Comparison of ENCODE assay signal across 10 cellular contexts in the genomic region with DNA sequence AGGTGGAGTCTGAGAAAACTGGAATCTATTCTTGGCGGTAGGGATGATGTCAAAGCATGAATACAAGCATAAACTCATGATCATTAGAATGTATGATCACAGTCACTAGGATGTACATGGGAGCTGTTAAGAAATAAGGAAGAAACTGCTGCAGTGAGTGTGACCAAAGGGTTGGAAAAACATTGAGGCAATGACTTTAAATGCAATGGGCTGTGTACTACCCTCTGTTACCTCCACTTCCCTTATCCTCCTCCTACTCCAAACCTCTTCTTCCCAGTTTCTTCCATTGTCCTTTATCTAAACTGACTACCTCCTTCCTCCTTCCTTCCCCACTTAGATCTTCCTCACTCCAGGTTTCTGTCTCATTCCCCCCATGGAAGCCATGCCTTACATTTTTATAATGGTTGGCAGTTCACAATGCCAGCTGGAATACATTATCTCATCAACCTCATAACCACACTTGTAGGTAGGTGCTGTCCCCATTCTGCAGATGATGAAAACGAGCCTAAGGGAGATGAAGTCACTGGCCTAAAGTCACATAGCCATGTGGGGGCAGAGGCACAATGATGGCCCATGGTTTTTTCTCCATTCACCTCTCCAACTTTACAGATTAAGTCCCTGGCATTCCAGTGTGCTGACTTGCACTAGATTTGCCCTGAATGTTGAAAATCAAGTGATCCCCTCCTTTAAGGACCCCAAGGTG. TPM values are rescaled to one million over a fixed set of nuclear protein-coding genes. Genes with fewer than 3 reads are reported as not detected.
"Had no signal": no experiment of that assay in that cellular context is flagged by ENCODE, and none has a peak within 500 bp of the region (broad histone marks: within the 10 kb centered on the region; RNA-seq: fewer than 3 reads in every experiment).

No MANE protein-coding gene starts in this region.

- ATAC-seq: left colon had no signal

- H3K27ac Mint-ChIP-seq: mesothelial cell of epicardium, nephron progenitor cell had no signal

- H3K4me1 Mint-ChIP-seq: nephron progenitor cell had no signal

- H3K4me3 Mint-ChIP-seq: mesothelial cell of epicardium, nephron progenitor cell had no signal

- H3K36me3 Mint-ChIP-seq: mesothelial cell of epicardium had no signal

- DNase-seq: activated CD8-positive, alpha-beta memory T cell treated with anti-CD3 and anti-CD28 coated beads for 24 hours; activated gamma-delta T cell treated with Interleukin-2 at 50 U/mL for 16 hours; left colon; nephron progenitor cell; occipital lobe; RPMI8226; SIG-M5; transverse colon had no signal

RNA-seq across cellular contexts. Expression of gene TNFSF15, which starts 22.0 kb away (rescaled TPM):
- total RNA-seq: cardiac muscle cell had no signal
